Comparison of ENCODE assay signal across 6 cellular contexts in the genomic region with DNA sequence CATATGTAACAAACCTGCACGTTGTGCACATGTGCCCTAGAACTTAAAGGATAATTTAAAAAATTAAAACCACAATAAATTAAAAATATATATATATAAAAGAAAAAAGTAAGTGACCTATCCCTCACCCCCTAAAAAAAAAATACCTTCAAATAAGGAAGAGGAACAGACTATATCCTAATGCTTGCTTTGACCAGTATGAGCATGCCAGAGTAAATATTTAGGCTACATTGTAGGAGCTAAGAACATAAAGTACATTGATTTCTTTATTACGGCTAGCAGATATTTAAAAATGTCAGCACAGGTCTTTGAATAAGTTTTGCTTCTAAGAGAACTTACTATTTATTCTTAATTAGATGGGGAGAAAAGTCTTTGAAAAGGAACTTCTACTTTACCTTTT.
DNase-seq lines count a peak whose midpoint lies in the region; ATAC-seq and TF ChIP-seq lines count a peak whose summit lies in the region.
"Not testable (repeated sequence)": the region's sequence is repeated elsewhere in the genome, so short reads cannot be mapped to it uniquely, and the experiment has no call there.

No MANE protein-coding gene starts in this region.

- peaks cover 13% of the 10 kb centered on the region for H3K4me1 Mint-ChIP-seq in stimulated activated memory B cell treated with anti-CD40 and anti-IgM and Interleukin-4, amounts not matched to agents 10 μg/mL and 1 μg/mL and 100 μg/mL, for 72 hours

- not testable (repeated sequence) for H3K27me3 ChIP-seq in DOHH2 (ENCODE audit: control insufficient read depth, low read length)

- H3K36me3 ChIP-seq in DOHH2 (ENCODE audit: control insufficient read depth, low read length); mucosa of descending colon (ENCODE audit: low read depth): not testable (repeated sequence)

- H3K4me2 ChIP-seq in DOHH2 (ENCODE audit: low read length), result peak overlapping the region; percentile 61

- peaks cover 27% of the 10 kb centered on the region for H3K4me1 ChIP-seq in DOHH2 (ENCODE audit: control insufficient read depth, low read length)
- not testable (repeated sequence) for H3K4me1 ChIP-seq in mucosa of descending colon (ENCODE audit: low read depth)

- H4K20me1 ChIP-seq in DOHH2 (ENCODE audit: control insufficient read depth, insufficient read depth, low read depth, low read length), result not testable (repeated sequence)

- H3K79me2 ChIP-seq in DOHH2 (ENCODE audit: control insufficient read depth, low read length), result peaks cover 12% of the 10 kb centered on the region

- intact Hi-C loops in mucosa of descending colon (cut with DNase I, micrococcal nuclease), result not testable (repeated sequence)

- H3K9me3 ChIP-seq in DOHH2 (ENCODE audit: control insufficient read depth, insufficient read depth, low read length); mucosa of descending colon: not testable (repeated sequence)

- H3K9me3 Mint-ChIP-seq in stimulated activated memory B cell treated with anti-CD40 and anti-IgM and Interleukin-4, amounts not matched to agents 10 μg/mL and 1 μg/mL and 100 μg/mL, for 72 hours, result not testable (repeated sequence)

- not testable (repeated sequence) for H3K9me2 ChIP-seq in DOHH2 (replicated peaks; ENCODE audit: control insufficient read depth, low read length)

- H3K4me3 Mint-ChIP-seq in stimulated activated memory B cell treated with anti-CD40 and anti-IgM and Interleukin-4, amounts not matched to agents 10 μg/mL and 1 μg/mL and 100 μg/mL, for 72 hours, result peak overlapping the region; percentile 54

- H3K27ac ChIP-seq in C4-2B (peak overlapping the region; percentile 49; the same call in 1 of the 2 replicates), DOHH2 (ENCODE audit: low read depth, low read length) (peak overlapping the region; percentile 65)

- H3K27ac Mint-ChIP-seq in stimulated activated memory B cell treated with anti-CD40 and anti-IgM and Interleukin-4, amounts not matched to agents 10 μg/mL and 1 μg/mL and 100 μg/mL, for 72 hours, result not testable (repeated sequence)

- TF ChIP-seq CTCF in C4-2B (conservative IDR thresholded peaks at IDR 0.05); DOHH2 (IDR thresholded peaks at IDR 0.05; ENCODE audit: low read depth, low read length, poor library complexity, severe bottlenecking); NB4 (IDR thresholded peaks at IDR 0.05; ENCODE audit: low read depth, low read length); mucosa of descending colon (IDR thresholded peaks at IDR 0.05): not testable (repeated sequence)

- peak; percentile 59 for ATAC-seq in esophagus mucosa
- peak; percentile 42 for ATAC-seq in mucosa of descending colon
- not testable (repeated sequence) for ATAC-seq in stimulated activated memory B cell treated with anti-CD40 and anti-IgM and Interleukin-4, amounts not matched to agents 10 μg/mL and 1 μg/mL and 100 μg/mL, for 72 hours

- H3K36me3 Mint-ChIP-seq in stimulated activated memory B cell treated with anti-CD40 and anti-IgM and Interleukin-4, amounts not matched to agents 10 μg/mL and 1 μg/mL and 100 μg/mL, for 72 hours, result not testable (repeated sequence)

- not testable (repeated sequence) for H3F3A ChIP-seq in DOHH2 (ENCODE audit: control insufficient read depth, insufficient read depth)

- H3K27me3 Mint-ChIP-seq in stimulated activated memory B cell treated with anti-CD40 and anti-IgM and Interleukin-4, amounts not matched to agents 10 μg/mL and 1 μg/mL and 100 μg/mL, for 72 hours, result not testable (repeated sequence)

- not testable (repeated sequence) for TF ChIP-seq POLR2A in NB4 (IDR thresholded peaks at IDR 0.05; ENCODE audit: extremely low read depth, insufficient read length)

- H3K4me3 ChIP-seq in DOHH2 (ENCODE audit: low read length) (peak overlapping the region; percentile 68), NB4 (ENCODE audit: low read depth, low read length) (peak overlapping the region; percentile 70)
- not testable (repeated sequence) for H3K4me3 ChIP-seq in mucosa of descending colon

- not testable (repeated sequence) for DNase-seq in NB4 (ENCODE audit: low read depth); mucosa of descending colon
